In genomic region chr4:123398803-123399637, GRCh38 we compare ENCODE assay signal across 1 cellular context.
TF ChIP-seq lines count a peak whose summit lies in the region.

No MANE protein-coding gene starts in this region.

TF ChIP-seq in HEK293, 187 proteins besides CTCF, POLR2A, EP300 and RAD21 (continued from another document and continues in another):
- TF ChIP-seq ZNF26 (tag by site-specific recombination; IDR thresholded peaks at IDR 0.05), result no peak
- TF ChIP-seq, protein P1, sequence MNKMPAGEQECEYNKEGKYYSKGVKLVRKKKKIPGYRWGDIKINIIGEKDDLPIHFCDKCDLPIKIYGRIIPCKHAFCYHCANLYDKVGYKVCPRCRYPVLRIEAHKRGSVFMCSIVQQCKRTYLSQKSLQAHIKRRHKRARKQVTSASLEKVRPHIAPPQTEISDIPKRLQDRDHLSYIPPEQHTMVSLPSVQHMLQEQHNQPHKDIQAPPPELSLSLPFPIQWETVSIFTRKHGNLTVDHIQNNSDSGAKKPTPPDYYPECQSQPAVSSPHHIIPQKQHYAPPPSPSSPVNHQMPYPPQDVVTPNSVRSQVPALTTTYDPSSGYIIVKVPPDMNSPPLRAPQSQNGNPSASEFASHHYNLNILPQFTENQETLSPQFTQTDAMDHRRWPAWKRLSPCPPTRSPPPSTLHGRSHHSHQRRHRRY (tag by site-specific recombination; IDR thresholded peaks at IDR 0.05), result no peak
- no peak for TF ChIP-seq OSR2 (tag by site-specific recombination; IDR thresholded peaks at IDR 0.05)
- TF ChIP-seq ZNF658 (tag by site-specific recombination; IDR thresholded peaks at IDR 0.05), result no peak
- TF ChIP-seq KLF7 (tag by site-specific recombination; IDR thresholded peaks at IDR 0.05; ENCODE audit: borderline replicate concordance), result peak; percentile 47; the same call in 1 of the 2 replicates
- TF ChIP-seq, protein P2, sequence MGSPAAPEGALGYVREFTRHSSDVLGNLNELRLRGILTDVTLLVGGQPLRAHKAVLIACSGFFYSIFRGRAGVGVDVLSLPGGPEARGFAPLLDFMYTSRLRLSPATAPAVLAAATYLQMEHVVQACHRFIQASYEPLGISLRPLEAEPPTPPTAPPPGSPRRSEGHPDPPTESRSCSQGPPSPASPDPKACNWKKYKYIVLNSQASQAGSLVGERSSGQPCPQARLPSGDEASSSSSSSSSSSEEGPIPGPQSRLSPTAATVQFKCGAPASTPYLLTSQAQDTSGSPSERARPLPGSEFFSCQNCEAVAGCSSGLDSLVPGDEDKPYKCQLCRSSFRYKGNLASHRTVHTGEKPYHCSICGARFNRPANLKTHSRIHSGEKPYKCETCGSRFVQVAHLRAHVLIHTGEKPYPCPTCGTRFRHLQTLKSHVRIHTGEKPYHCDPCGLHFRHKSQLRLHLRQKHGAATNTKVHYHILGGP (tag by site-specific recombination; IDR thresholded peaks at IDR 0.05), result 0 out of 2 replicates have a peak, but pooled peaks have one; percentile 37
- TF ChIP-seq ZNF426 (tag by site-specific recombination; IDR thresholded peaks at IDR 0.05), result no peak
- TF ChIP-seq ZNF548 (tag by site-specific recombination; IDR thresholded peaks at IDR 0.05), result no peak
- TF ChIP-seq, protein P3, sequence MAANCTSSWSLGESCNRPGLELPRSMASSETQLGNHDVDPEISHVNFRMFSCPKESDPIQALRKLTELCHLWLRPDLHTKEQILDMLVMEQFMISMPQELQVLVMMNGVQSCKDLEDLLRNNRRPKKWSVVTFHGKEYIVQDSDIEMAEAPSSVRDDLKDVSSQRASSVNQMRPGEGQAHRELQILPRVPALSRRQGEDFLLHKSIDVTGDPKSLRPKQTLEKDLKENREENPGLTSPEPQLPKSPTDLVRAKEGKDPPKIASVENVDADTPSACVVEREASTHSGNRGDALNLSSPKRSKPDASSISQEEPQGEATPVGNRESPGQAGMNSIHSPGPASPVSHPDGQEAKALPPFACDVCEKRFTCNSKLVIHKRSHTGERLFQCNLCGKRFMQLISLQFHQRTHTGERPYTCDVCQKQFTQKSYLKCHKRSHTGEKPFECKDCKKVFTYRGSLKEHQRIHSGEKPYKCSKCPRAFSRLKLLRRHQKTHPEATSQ (tag by site-specific recombination; IDR thresholded peaks at IDR 0.05), result no peak
- no peak for TF ChIP-seq HOXA7 (CRISPR knock-in tag; IDR thresholded peaks at IDR 0.05; ENCODE audit: borderline replicate concordance)
- TF ChIP-seq, protein P4, sequence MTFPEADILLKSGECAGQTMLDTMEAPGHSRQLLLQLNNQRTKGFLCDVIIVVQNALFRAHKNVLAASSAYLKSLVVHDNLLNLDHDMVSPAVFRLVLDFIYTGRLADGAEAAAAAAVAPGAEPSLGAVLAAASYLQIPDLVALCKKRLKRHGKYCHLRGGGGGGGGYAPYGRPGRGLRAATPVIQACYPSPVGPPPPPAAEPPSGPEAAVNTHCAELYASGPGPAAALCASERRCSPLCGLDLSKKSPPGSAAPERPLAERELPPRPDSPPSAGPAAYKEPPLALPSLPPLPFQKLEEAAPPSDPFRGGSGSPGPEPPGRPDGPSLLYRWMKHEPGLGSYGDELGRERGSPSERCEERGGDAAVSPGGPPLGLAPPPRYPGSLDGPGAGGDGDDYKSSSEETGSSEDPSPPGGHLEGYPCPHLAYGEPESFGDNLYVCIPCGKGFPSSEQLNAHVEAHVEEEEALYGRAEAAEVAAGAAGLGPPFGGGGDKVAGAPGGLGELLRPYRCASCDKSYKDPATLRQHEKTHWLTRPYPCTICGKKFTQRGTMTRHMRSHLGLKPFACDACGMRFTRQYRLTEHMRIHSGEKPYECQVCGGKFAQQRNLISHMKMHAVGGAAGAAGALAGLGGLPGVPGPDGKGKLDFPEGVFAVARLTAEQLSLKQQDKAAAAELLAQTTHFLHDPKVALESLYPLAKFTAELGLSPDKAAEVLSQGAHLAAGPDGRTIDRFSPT (tag by site-specific recombination; IDR thresholded peaks at IDR 0.05), result no peak
- no peak; the same call in 1 of the 2 replicates for TF ChIP-seq ZNF24 (tag by site-specific recombination; IDR thresholded peaks at IDR 0.05)
- TF ChIP-seq ZNF404 (tag by site-specific recombination; IDR thresholded peaks at IDR 0.05), result no peak
- no peak for TF ChIP-seq ZNF114 (tag by site-specific recombination; IDR thresholded peaks at IDR 0.05)
- TF ChIP-seq ZNF624 (tag by site-specific recombination; IDR thresholded peaks at IDR 0.05), result 0 out of 2 replicates have a peak, but pooled peaks have one; percentile 13
- TF ChIP-seq ZFP3 (tag by site-specific recombination; IDR thresholded peaks at IDR 0.05; ENCODE audit: low read depth), result no peak
- peak; percentile 80; the same call in 1 of the 2 replicates for TF ChIP-seq ZBTB10 (tag by site-specific recombination; IDR thresholded peaks at IDR 0.05)
- TF ChIP-seq ZSCAN30 (tag by site-specific recombination; IDR thresholded peaks at IDR 0.05), result no peak
- no peak for TF ChIP-seq ATF2 (tag by site-specific recombination; IDR thresholded peaks at IDR 0.05; ENCODE audit: low read depth)
- no peak for TF ChIP-seq ZNF473 (tag by site-specific recombination; IDR thresholded peaks at IDR 0.05)
- TF ChIP-seq EGR2 (tag by site-specific recombination; IDR thresholded peaks at IDR 0.05; ENCODE audit: low read depth), result no peak; the same call in 1 of the 2 replicates
- no peak for TF ChIP-seq ZNF112 (tag by site-specific recombination; IDR thresholded peaks at IDR 0.05)
- TF ChIP-seq ZNF621 (tag by site-specific recombination; IDR thresholded peaks at IDR 0.05), result no peak
- TF ChIP-seq ZNF555 (tag by site-specific recombination; conservative IDR thresholded peaks at IDR 0.05), result no peak
- no peak for TF ChIP-seq AEBP2 (tag by site-specific recombination; IDR thresholded peaks at IDR 0.05; ENCODE audit: borderline replicate concordance)
- TF ChIP-seq ZFP37 (tag by site-specific recombination; IDR thresholded peaks at IDR 0.05), result no peak
- TF ChIP-seq ZNF23 (tag by site-specific recombination; IDR thresholded peaks at IDR 0.05; ENCODE audit: borderline replicate concordance), result no peak
- TF ChIP-seq, protein P5, sequence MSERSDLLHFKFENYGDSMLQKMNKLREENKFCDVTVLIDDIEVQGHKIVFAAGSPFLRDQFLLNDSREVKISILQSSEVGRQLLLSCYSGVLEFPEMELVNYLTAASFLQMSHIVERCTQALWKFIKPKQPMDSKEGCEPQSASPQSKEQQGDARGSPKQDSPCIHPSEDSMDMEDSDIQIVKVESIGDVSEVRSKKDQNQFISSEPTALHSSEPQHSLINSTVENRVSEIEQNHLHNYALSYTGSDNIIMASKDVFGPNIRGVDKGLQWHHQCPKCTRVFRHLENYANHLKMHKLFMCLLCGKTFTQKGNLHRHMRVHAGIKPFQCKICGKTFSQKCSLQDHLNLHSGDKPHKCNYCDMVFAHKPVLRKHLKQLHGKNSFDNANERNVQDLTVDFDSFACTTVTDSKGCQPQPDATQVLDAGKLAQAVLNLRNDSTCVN (tag by site-specific recombination; optimal IDR thresholded peaks at IDR 0.05), result peak; percentile 58
- no peak for TF ChIP-seq ZNF48 (tag by site-specific recombination; IDR thresholded peaks at IDR 0.05)
- no peak for TF ChIP-seq ZBTB1 (tag by site-specific recombination; IDR thresholded peaks at IDR 0.05)
- no peak for TF ChIP-seq IKZF3 (tag by site-specific recombination; IDR thresholded peaks at IDR 0.05)
- TF ChIP-seq WT1 (tag by site-specific recombination; IDR thresholded peaks at IDR 0.05), result no peak
- TF ChIP-seq ZNF521 (tag by site-specific recombination; IDR thresholded peaks at IDR 0.05), result no peak
- no peak for TF ChIP-seq REST (tag by site-specific recombination; IDR thresholded peaks at IDR 0.05)
- no peak for TF ChIP-seq TCF7L2 (IDR thresholded peaks at IDR 0.05; ENCODE audit: borderline replicate concordance, low read depth, low read length)
- TF ChIP-seq, protein P6, sequence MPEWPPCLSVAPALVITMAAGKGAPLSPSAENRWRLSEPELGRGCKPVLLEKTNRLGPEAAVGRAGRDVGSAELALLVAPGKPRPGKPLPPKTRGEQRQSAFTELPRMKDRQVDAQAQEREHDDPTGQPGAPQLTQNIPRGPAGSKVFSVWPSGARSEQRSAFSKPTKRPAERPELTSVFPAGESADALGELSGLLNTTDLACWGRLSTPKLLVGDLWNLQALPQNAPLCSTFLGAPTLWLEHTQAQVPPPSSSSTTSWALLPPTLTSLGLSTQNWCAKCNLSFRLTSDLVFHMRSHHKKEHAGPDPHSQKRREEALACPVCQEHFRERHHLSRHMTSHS (tag by site-specific recombination; IDR thresholded peaks at IDR 0.05), result no peak
- TF ChIP-seq ZNF354C (tag by site-specific recombination; IDR thresholded peaks at IDR 0.05; ENCODE audit: borderline replicate concordance, low read depth), result no peak
- TF ChIP-seq ZNF341 (tag by site-specific recombination; IDR thresholded peaks at IDR 0.05; ENCODE audit: low read depth), result peak; percentile 41; the same call in 1 of the 2 replicates
- TF ChIP-seq ZSCAN16 (tag by site-specific recombination; IDR thresholded peaks at IDR 0.05), result no peak
